In genomic region chr2:235989591-235989990, GRCh38 we compare ENCODE assay signal across 15 cellular contexts.
DNase-seq lines count a peak whose midpoint lies in the region; ATAC-seq and TF ChIP-seq lines count a peak whose summit lies in the region.
"Had no signal": no experiment of that assay in that cellular context is flagged by ENCODE, and none has a peak within 500 bp of the region (broad histone marks: within the 10 kb centered on the region; RNA-seq: fewer than 3 reads in every experiment).

No MANE protein-coding gene starts in this region.

- no peak for TF ChIP-seq CTCF in PC-9 (conservative IDR thresholded peaks at IDR 0.05)

- no peak overlapping the region for H2AFZ ChIP-seq in neuronal stem cell (ENCODE audit: low read length)
- no peak overlapping the region for H2AFZ ChIP-seq in PC-9
- H2AFZ ChIP-seq: GM23338 had no signal

- H3K9ac ChIP-seq in neuronal stem cell (ENCODE audit: low read depth, low read length, poor library complexity): no peak overlapping the region
- H3K9ac ChIP-seq: BLaER1 had no signal

- no peak overlapping the region for H4K91ac ChIP-seq in neuronal stem cell (ENCODE audit: low read depth, low read length, poor library complexity)

- DNase-seq in left ventricle myocardium superior: no peak
- DNase-seq in right cardiac atrium: no peak
- DNase-seq in left kidney (ENCODE audit: low read depth, low spot score): peak; percentile 48
- DNase-seq in neuronal stem cell (ENCODE audit: low spot score): no peak
- no peak for DNase-seq in PC-9
- DNase-seq in posterior cingulate gyrus: no peak
- DNase-seq: 8988T; CD4-positive, alpha-beta memory T cell; DMS153; DMS79; GDM1; H7 had no signal

- no peaks in the 10 kb centered on the region for H3F3A ChIP-seq in PC-9 (ENCODE audit: insufficient read depth, low read depth)

- H3K9me3 ChIP-seq in right cardiac atrium (ENCODE audit: control insufficient read depth, low read length) (no peaks in the 10 kb centered on the region), neuronal stem cell (replicated peaks in 1 of 2; ENCODE audit: control insufficient read depth in 2 of 2, insufficient read depth in 1 of 2, low read depth in 1 of 2, low read length in 2 of 2) (no peaks in the 10 kb centered on the region), PC-9 (ENCODE audit: insufficient read depth, low read depth) (no peaks in the 10 kb centered on the region)

- no peaks in the 10 kb centered on the region for H3K4me1 ChIP-seq in right cardiac atrium (ENCODE audit: control insufficient read depth, insufficient read depth, low read length)
- H3K4me1 ChIP-seq in neuronal stem cell (ENCODE audit: control insufficient read depth in 2 of 2, insufficient read depth in 1 of 2, low read depth in 1 of 2, low read length in 2 of 2): peaks cover 0 to 5% of the 10 kb centered on the region in 2 donors
- H3K4me1 ChIP-seq in PC-9 (replicated peaks; ENCODE audit: insufficient read depth): no peaks in the 10 kb centered on the region

- no peaks in the 10 kb centered on the region for H3K9me2 ChIP-seq in PC-9 (ENCODE audit: insufficient read depth)

- H3K27ac ChIP-seq in right cardiac atrium (ENCODE audit: low read length): no peak overlapping the region
- H3K27ac ChIP-seq in neuronal stem cell (replicated peaks; ENCODE audit: low read length): no peak overlapping the region
- no peak overlapping the region for H3K27ac ChIP-seq in PC-9
- H3K27ac ChIP-seq: BLaER1 had no signal

- POLR2A ChIA-PET in PC-9 (lab: Charles Lee; ENCODE audit: unreplicated experiment): no interaction called here

- H3K79me2 ChIP-seq in PC-9 (ENCODE audit: low read depth): peaks cover 4% of the 10 kb centered on the region; the same call in 1 of the 2 replicates

- ATAC-seq in left ventricle myocardium superior (peak; percentile 10), right cardiac atrium (no peak), HG02973 (IDR thresholded peaks at IDR 0.05; ENCODE audit: unreplicated experiment) (no peak)

- H3K4me3 ChIP-seq in right cardiac atrium (ENCODE audit: low read length): no peak overlapping the region
- H3K4me3 ChIP-seq in neuronal stem cell (ENCODE audit: low read length in 2 of 2): no peak overlapping the region
- H3K4me3 ChIP-seq in PC-9: no peak overlapping the region
- H3K4me3 ChIP-seq: BLaER1, GM23338 had no signal

- no peak overlapping the region for H2BK120ac ChIP-seq in neuronal stem cell (ENCODE audit: low read depth, low read length)

- CTCF ChIA-PET in PC-9 (lab: Charles Lee): no interaction called here

- no peak overlapping the region for H3K4me2 ChIP-seq in neuronal stem cell (ENCODE audit: insufficient read depth, low read length, poor library complexity, severe bottlenecking)
- no peak overlapping the region for H3K4me2 ChIP-seq in PC-9
- H3K4me2 ChIP-seq: BLaER1, GM23338 had no signal

- H3K4ac ChIP-seq in neuronal stem cell (ENCODE audit: low read length): no peak overlapping the region

- peaks cover 28% of the 10 kb centered on the region for H4K20me1 ChIP-seq in PC-9 (ENCODE audit: insufficient read depth)
- H4K20me1 ChIP-seq: BLaER1 had no signal

- no peak overlapping the region for H2BK12ac ChIP-seq in neuronal stem cell (ENCODE audit: low read length)

- 92% methylated on average over 10 of the region's 10 CpGs for WGBS in right cardiac atrium
- no CpG with 5 or more reads among the region's 10 CpGs for WGBS in neuronal stem cell (ENCODE audit: extremely low coverage in 2 of 2, insufficient read length in 2 of 2, insufficient replicate concordance in 1 of 2), 2 donors

- H3K79me1 ChIP-seq in neuronal stem cell (ENCODE audit: low read depth, low read length): peaks cover 4% of the 10 kb centered on the region

- no peak overlapping the region for H2BK5ac ChIP-seq in neuronal stem cell (ENCODE audit: low read length)

- H3K27me3 ChIP-seq in right cardiac atrium (ENCODE audit: control insufficient read depth, insufficient read depth): no peaks in the 10 kb centered on the region
- no peaks in the 10 kb centered on the region for H3K27me3 ChIP-seq in neuronal stem cell (ENCODE audit: control insufficient read depth in 3 of 3, insufficient read depth in 3 of 3, low read depth in 1 of 3, low read length in 3 of 3)
- H3K27me3 ChIP-seq in PC-9 (ENCODE audit: insufficient read depth, low read depth): no peaks in the 10 kb centered on the region
- H3K27me3 ChIP-seq: BLaER1 had no signal

- H3K36me3 ChIP-seq in neuronal stem cell (replicated peaks in 1 of 2; ENCODE audit: control insufficient read depth in 2 of 2, insufficient read depth in 2 of 2, low read length in 2 of 2): peaks cover 0 to 17% of the 10 kb centered on the region in 2 donors
- H3K36me3 ChIP-seq in PC-9 (ENCODE audit: low read depth): no peaks in the 10 kb centered on the region

- no peak overlapping the region for H3K18ac ChIP-seq in neuronal stem cell (ENCODE audit: low read length)

- no peak overlapping the region for H3K14ac ChIP-seq in neuronal stem cell (ENCODE audit: low read length)

- peak overlapping the region; percentile 45 for H3K23ac ChIP-seq in neuronal stem cell (ENCODE audit: low read depth, low read length, poor library complexity)

- no TSS peak for BruUV-seq in PC-9 (replicated peaks; lab: Mats Ljungman, UMichigan)

- no peak overlapping the region for H2AK5ac ChIP-seq in neuronal stem cell (ENCODE audit: low read depth, low read length)

- no peak overlapping the region for H4K8ac ChIP-seq in neuronal stem cell (ENCODE audit: low read depth, low read length)

- intact Hi-C loops in left ventricle myocardium superior (cut with micrococcal nuclease): no loop called here
- intact Hi-C loops in right cardiac atrium (cut with DNase I): no loop called here
- intact Hi-C loops in PC-9 (cut with micrococcal nuclease; ENCODE audit: unreplicated experiment): no loop called here
- intact Hi-C loops in posterior cingulate gyrus (cut with DNase I): no loop called here

- H2BK15ac ChIP-seq in neuronal stem cell (ENCODE audit: low read length): no peak overlapping the region
